16 cellular contexts compared by ENCODE assay signal in genomic region chr18:46067431-46068007, GRCh38. TPM values are rescaled to one million over a fixed set of nuclear protein-coding genes. Genes with fewer than 3 reads are reported as not detected.
DNase-seq lines count a peak whose midpoint lies in the region; ATAC-seq and TF ChIP-seq lines count a peak whose summit lies in the region.
"Had no signal": no experiment of that assay in that cellular context is flagged by ENCODE, and none has a peak within 500 bp of the region (broad histone marks: within the 10 kb centered on the region; RNA-seq: fewer than 3 reads in every experiment).

No MANE protein-coding gene starts in this region.

- H3K18ac ChIP-seq in trophoblast cell (ENCODE audit: low read length): no peak overlapping the region

- no peak overlapping the region for H4K8ac ChIP-seq in trophoblast cell (ENCODE audit: low read depth, low read length)

- no peak overlapping the region for H3K4me2 ChIP-seq in trophoblast cell (ENCODE audit: low read length)
- H3K4me2 ChIP-seq: hepatocyte had no signal

- no peak overlapping the region for H2AFZ ChIP-seq in trophoblast cell (ENCODE audit: insufficient read depth, low read length, poor library complexity)
- H2AFZ ChIP-seq: hepatocyte had no signal

- WGBS in trophoblast cell (ENCODE audit: extremely low coverage, insufficient coverage, insufficient read length): no CpG with 5 or more reads among the region's 5 CpGs

- H3K79me1 ChIP-seq in trophoblast cell (ENCODE audit: low read length): peaks cover 31% of the 10 kb centered on the region

- H3K36me3 ChIP-seq in trophoblast cell (ENCODE audit: control insufficient read depth in 1 of 2, insufficient read depth in 2 of 2, low read length in 2 of 2): peaks cover 3 to 4% of the 10 kb centered on the region in 2 experiments

- H4K12ac ChIP-seq in trophoblast cell (ENCODE audit: low read depth, low read length): no peak overlapping the region

- no peak overlapping the region for H2BK5ac ChIP-seq in trophoblast cell (ENCODE audit: low read depth, low read length, poor library complexity)

- H3K9me3 ChIP-seq in trophoblast cell (ENCODE audit: insufficient read depth, low read depth, low read length): peaks cover 1% of the 10 kb centered on the region

- no peak overlapping the region for H3K9ac ChIP-seq in trophoblast cell (ENCODE audit: low read length)

- intact Hi-C loops in Right ventricle myocardium inferior (cut with DNase I): no loop called here

- H3K27me3 ChIP-seq in trophoblast cell (ENCODE audit: insufficient read depth, low read length): no peaks in the 10 kb centered on the region
- H3K27me3 ChIP-seq: hepatocyte had no signal

- H3K23ac ChIP-seq in trophoblast cell (ENCODE audit: low read length): no peak overlapping the region

- H3K4ac ChIP-seq in trophoblast cell (ENCODE audit: low read depth, low read length): peak overlapping the region; percentile 66

- H3K14ac ChIP-seq in trophoblast cell (ENCODE audit: low read length): no peak overlapping the region

- no peak for ATAC-seq in Right ventricle myocardium inferior
- ATAC-seq: activated CD8-positive, alpha-beta T cell treated with anti-CD3 and anti-CD28 coated beads for 36 hours; CD8-positive, alpha-beta T cell; T-helper 17 cell had no signal

- H2BK12ac ChIP-seq in trophoblast cell (ENCODE audit: low read length): no peak overlapping the region

- TF ChIP-seq CTCF in cardiac fibroblast (IDR thresholded peaks at IDR 0.05; ENCODE audit: low read depth, low read length) (no peak), GM13977 (IDR thresholded peaks at IDR 0.05; ENCODE audit: extremely low read depth, insufficient read depth, missing control alignments) (no peak)

- H3K79me2 ChIP-seq in trophoblast cell (ENCODE audit: control insufficient read depth, insufficient read depth, low read length, poor library complexity): peaks cover 16% of the 10 kb centered on the region

- in situ Hi-C loops in GM13977 (cut with MboI; ENCODE audit: low pct_unique_long_range_greater_than_20kb, low sequenced_read_pairs, unreplicated experiment): no loop called here

- H3K4me3 ChIP-seq in cardiac fibroblast (replicated peaks in 1 of 2; ENCODE audit: low read depth in 2 of 2, low read length in 2 of 2) (no peak overlapping the region), trophoblast cell (ENCODE audit: low read depth, low read length) (no peak overlapping the region)
- H3K4me3 ChIP-seq: hepatocyte had no signal

- no peak overlapping the region for H3K27ac ChIP-seq in trophoblast cell (ENCODE audit: low read depth, low read length)
- H3K27ac ChIP-seq: hepatocyte had no signal

- no peak overlapping the region for H2BK120ac ChIP-seq in trophoblast cell (ENCODE audit: insufficient read depth, low read length, poor library complexity)

- peaks cover 19 to 24% of the 10 kb centered on the region in 2 experiments for H3K4me1 ChIP-seq in trophoblast cell (ENCODE audit: control insufficient read depth in 1 of 2, insufficient read depth in 2 of 2, low read length in 2 of 2)

- H4K91ac ChIP-seq in trophoblast cell (ENCODE audit: low read depth, low read length): no peak overlapping the region

- DNase-seq in H4 (ENCODE audit: low spot score) (peak; percentile 67), NCI-H146 treated with DMSO at 0.1 percent for 48 hours (lab: John Stamatoyannopoulos, UW; ENCODE audit: unreplicated experiment) (peak; percentile 12), cardiac fibroblast (ENCODE audit: low read depth in 2 of 2) (peak; percentile 22 to 69), trophoblast cell (no peak), GM13977 (ENCODE audit: low spot score) (no peak), Right ventricle myocardium inferior (ENCODE audit: missing footprints) (no peak), NCI-H2227 treated with DMSO at 0.1 percent for 48 hours (lab: John Stamatoyannopoulos, UW) (no peak)
- DNase-seq: activated CD8-positive, alpha-beta T cell treated with anti-CD3 and anti-CD28 coated beads for 36 hours; activated naive CD8-positive, alpha-beta T cell treated with anti-CD3 and anti-CD28 coated beads, Interleukin-2, amount 10 ng/mL, durations not matched to agents 7 days and 5 days; mesendoderm; NCI-H1092; posterior cingulate gyrus; stimulated activated CD4-positive, alpha-beta T cell treated with anti-CD3 and anti-CD28 coated beads, Interleukin-4, amount 100 ng/mL, for 24 hours; T-helper 17 cell had no signal

- H2AK5ac ChIP-seq in trophoblast cell (ENCODE audit: low read length): no peak overlapping the region

RNA-seq across cellular contexts. Expression of gene PSTPIP2, which starts 4.5 kb away (rescaled TPM):
- 0.08 TPM in 1 of 2 replicates, not detected in the other for total RNA-seq in H4 (2014; rRNA removed; shearing (Covaris generic))
- polyA plus RNA-seq in trophoblast cell (2013): 54.5 and 57.4 TPM in 2 replicates
- total RNA-seq in Right ventricle myocardium inferior: 2.0 TPM

RNA-seq across cellular contexts. Expression of gene ATP5F1A, which starts 30.6 kb away (rescaled TPM):
- 836 and 860 TPM in 2 replicates for total RNA-seq in H4 (2014; rRNA removed; shearing (Covaris generic))
- 277 and 282 TPM in 2 replicates for polyA plus RNA-seq in trophoblast cell (2013)
- total RNA-seq in Right ventricle myocardium inferior: 1,797 TPM

RNA-seq across cellular contexts. Expression of gene HAUS1, which starts 36.7 kb away (rescaled TPM):
- total RNA-seq in H4 (2014; rRNA removed; shearing (Covaris generic)): 129 and 133 TPM in 2 replicates
- 59.0 and 63.5 TPM in 2 replicates for polyA plus RNA-seq in trophoblast cell (2013)
- total RNA-seq in Right ventricle myocardium inferior: 7.1 TPM

Comparison
In these comparisons a context has a peak if more than half of its experiments do, and no peak if none do; other contexts are left out.
1. DNase-seq: peak in H4 (single experiment), NCI-H146 treated with DMSO at 0.1 percent for 48 hours (single experiment) and cardiac fibroblast (2 of 2); none in trophoblast cell (0 of 2), GM13977 (single experiment), Right ventricle myocardium inferior (single experiment) and NCI-H2227 treated with DMSO at 0.1 percent for 48 hours (single experiment).
2. RNA of gene HAUS1, which starts 36.7 kb away (total RNA-seq): 129 to 133 TPM in H4; 7.1 TPM in Right ventricle myocardium inferior (single experiment); every median in the first group is over 10 times any median in the second.